Comparison of ENCODE assay signal across 8 cellular contexts in genomic region chr20:3173582-3174441, GRCh38. TPM values are rescaled to one million over a fixed set of nuclear protein-coding genes. Genes with fewer than 3 reads are reported as not detected.
A peak's percentile ranks its signal among the peaks of the same experiment; 100 is the strongest.
DNase-seq lines count a peak whose midpoint lies in the region; ATAC-seq and TF ChIP-seq lines count a peak whose summit lies in the region.

No MANE protein-coding gene starts in this region.

- H3K36me3 ChIP-seq in A673 (ENCODE audit: insufficient read depth, low read length, poor library complexity, severe bottlenecking): no peaks in the 10 kb centered on the region

- no peaks in the 10 kb centered on the region for H3K9me3 ChIP-seq in A673 (ENCODE audit: low read depth, low read length, poor library complexity, severe bottlenecking)

- peak overlapping the region; percentile 86 for H3K4me3 ChIP-seq in A673 (ENCODE audit: low read depth, low read length, poor library complexity, severe bottlenecking)

- BruUV-seq in A673 (replicated peaks; lab: Mats Ljungman, UMichigan): no TSS peak

- H3K27ac ChIP-seq in A673 (ENCODE audit: low read depth, low read length, poor library complexity, severe bottlenecking) (peak overlapping the region; percentile 84), cingulate gyrus (ENCODE audit: low read depth, low read length) (peak overlapping the region; percentile 77), layer of hippocampus (ENCODE audit: low read depth, low read length) (peak overlapping the region; percentile 79)

- POLR2A ChIA-PET in A673 (lab: Charles Lee; ENCODE audit: low non-redundant PET): no interaction called here

- TF ChIP-seq CTCF in A673 (conservative IDR thresholded peaks at IDR 0.05; ENCODE audit: low read depth, low read length): 0 out of 2 replicates have a peak, but pooled peaks have one; percentile 9

- peak; percentile 75 for ATAC-seq in GM18520 (IDR thresholded peaks at IDR 0.05; ENCODE audit: unreplicated experiment)
- ATAC-seq in HG03108 (IDR thresholded peaks at IDR 0.05; ENCODE audit: unreplicated experiment): peak; percentile 89

- DNase-seq in A673 (ENCODE audit: low spot score) (peak; percentile 95), NCI-H345 treated with DMSO at 0.1 percent for 48 hours (lab: John Stamatoyannopoulos, UW; ENCODE audit: unreplicated experiment) (peak; percentile 90)
- peak; percentile 92 for DNase-seq in activated CD4-positive, alpha-beta T cell treated with anti-CD3 and anti-CD28 coated beads for 4 hours
- peak; percentile 84 to 90 (median 86) for DNase-seq in stimulated activated CD4-positive, alpha-beta T cell treated with anti-CD3 and anti-CD28 coated beads, Interleukin-1b, Interleukin-23, amount 100 ng/mL, for 24 hours (ENCODE audit: low read depth in 4 of 4, low spot score in 1 of 4)

- intact Hi-C loops in A673 (cut with micrococcal nuclease; ENCODE audit: unreplicated experiment): no loop called here

- H3K4me1 ChIP-seq in A673 (ENCODE audit: insufficient read depth, low read length, poor library complexity, severe bottlenecking): peaks cover 4% of the 10 kb centered on the region

- no peaks in the 10 kb centered on the region for H3K27me3 ChIP-seq in A673 (replicated peaks; ENCODE audit: insufficient read depth, low read depth, low read length, poor library complexity)
- H3K27me3 ChIP-seq in layer of hippocampus (ENCODE audit: control insufficient read depth, insufficient read depth, low read length): no peaks in the 10 kb centered on the region

- CTCF ChIA-PET in A673 (lab: Charles Lee): interaction anchor here (0.5 kb wide), 1 partner anchor 120 kb away, joined by 4 read pairs; no protein-coding TSS in a partner anchor

RNA-seq across cellular contexts. Expression of gene LZTS3, which starts 0.5 kb away (rescaled TPM):
- 6.1 and 7.5 TPM in 2 replicates for total RNA-seq in A673 (2021)

RNA-seq across cellular contexts. Expression of gene FASTKD5, which starts 14.1 kb away (rescaled TPM):
- 17.6 and 20.4 TPM in 2 replicates for total RNA-seq in A673 (2021)

RNA-seq across cellular contexts. Expression of gene UBOX5, which starts 14.1 kb away (rescaled TPM):
- total RNA-seq in A673 (2021): 6.1 and 7.9 TPM in 2 replicates

RNA-seq across cellular contexts. Expression of gene DDRGK1, which starts 30.7 kb away (rescaled TPM):
- 60.2 and 72.0 TPM in 2 replicates for total RNA-seq in A673 (2021)

RNA-seq across cellular contexts. Expression of gene ITPA, which starts 35.5 kb away (rescaled TPM):
- 79.9 and 81.3 TPM in 2 replicates for total RNA-seq in A673 (2021)

Comparison
In these comparisons a context has a peak if more than half of its experiments do, and no peak if none do; other contexts are left out.
1. Peak in every context shown above with its lines: DNase-seq, ATAC-seq, H3K4me3 ChIP-seq and H3K27ac ChIP-seq.